ENCODE assay signal across 2 cellular contexts in genomic region chr6:35260642-35261570, GRCh38.
TF ChIP-seq lines count a peak whose summit lies in the region.

No MANE protein-coding gene starts in this region.

TF ChIP-seq in HepG2, 621 proteins besides CTCF, POLR2A, EP300 and RAD21 (continues in another document):
- TF ChIP-seq, protein P1, sequence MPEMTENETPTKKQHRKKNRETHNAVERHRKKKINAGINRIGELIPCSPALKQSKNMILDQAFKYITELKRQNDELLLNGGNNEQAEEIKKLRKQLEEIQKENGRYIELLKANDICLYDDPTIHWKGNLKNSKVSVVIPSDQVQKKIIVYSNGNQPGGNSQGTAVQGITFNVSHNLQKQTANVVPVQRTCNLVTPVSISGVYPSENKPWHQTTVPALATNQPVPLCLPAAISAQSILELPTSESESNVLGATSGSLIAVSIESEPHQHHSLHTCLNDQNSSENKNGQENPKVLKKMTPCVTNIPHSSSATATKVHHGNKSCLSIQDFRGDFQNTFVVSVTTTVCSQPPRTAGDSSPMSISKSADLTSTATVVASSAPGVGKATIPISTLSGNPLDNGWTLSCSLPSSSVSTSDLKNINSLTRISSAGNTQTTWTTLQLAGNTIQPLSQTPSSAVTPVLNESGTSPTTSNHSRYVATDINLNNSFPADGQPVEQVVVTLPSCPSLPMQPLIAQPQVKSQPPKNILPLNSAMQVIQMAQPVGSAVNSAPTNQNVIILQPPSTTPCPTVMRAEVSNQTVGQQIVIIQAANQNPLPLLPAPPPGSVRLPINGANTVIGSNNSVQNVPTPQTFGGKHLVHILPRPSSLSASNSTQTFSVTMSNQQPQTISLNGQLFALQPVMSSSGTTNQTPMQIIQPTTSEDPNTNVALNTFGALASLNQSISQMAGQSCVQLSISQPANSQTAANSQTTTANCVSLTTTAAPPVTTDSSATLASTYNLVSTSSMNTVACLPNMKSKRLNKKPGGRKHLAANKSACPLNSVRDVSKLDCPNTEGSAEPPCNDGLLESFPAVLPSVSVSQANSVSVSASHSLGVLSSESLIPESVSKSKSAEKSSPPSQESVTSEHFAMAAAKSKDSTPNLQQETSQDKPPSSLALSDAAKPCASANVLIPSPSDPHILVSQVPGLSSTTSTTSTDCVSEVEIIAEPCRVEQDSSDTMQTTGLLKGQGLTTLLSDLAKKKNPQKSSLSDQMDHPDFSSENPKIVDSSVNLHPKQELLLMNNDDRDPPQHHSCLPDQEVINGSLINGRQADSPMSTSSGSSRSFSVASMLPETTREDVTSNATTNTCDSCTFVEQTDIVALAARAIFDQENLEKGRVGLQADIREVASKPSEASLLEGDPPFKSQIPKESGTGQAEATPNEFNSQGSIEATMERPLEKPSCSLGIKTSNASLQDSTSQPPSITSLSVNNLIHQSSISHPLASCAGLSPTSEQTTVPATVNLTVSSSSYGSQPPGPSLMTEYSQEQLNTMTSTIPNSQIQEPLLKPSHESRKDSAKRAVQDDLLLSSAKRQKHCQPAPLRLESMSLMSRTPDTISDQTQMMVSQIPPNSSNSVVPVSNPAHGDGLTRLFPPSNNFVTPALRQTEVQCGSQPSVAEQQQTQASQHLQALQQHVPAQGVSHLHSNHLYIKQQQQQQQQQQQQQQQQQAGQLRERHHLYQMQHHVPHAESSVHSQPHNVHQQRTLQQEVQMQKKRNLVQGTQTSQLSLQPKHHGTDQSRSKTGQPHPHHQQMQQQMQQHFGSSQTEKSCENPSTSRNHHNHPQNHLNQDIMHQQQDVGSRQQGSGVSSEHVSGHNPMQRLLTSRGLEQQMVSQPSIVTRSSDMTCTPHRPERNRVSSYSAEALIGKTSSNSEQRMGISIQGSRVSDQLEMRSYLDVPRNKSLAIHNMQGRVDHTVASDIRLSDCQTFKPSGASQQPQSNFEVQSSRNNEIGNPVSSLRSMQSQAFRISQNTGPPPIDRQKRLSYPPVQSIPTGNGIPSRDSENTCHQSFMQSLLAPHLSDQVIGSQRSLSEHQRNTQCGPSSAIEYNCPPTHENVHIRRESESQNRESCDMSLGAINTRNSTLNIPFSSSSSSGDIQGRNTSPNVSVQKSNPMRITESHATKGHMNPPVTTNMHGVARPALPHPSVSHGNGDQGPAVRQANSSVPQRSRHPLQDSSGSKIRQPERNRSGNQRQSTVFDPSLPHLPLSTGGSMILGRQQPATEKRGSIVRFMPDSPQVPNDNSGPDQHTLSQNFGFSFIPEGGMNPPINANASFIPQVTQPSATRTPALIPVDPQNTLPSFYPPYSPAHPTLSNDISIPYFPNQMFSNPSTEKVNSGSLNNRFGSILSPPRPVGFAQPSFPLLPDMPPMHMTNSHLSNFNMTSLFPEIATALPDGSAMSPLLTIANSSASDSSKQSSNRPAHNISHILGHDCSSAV (CRISPR knock-in tag; IDR thresholded peaks at IDR 0.05; ENCODE audit: borderline replicate concordance), result no peak
- no peak for TF ChIP-seq ZNF576 (CRISPR knock-in tag; IDR thresholded peaks at IDR 0.05)
- no peak for TF ChIP-seq ZNF232 (CRISPR knock-in tag; IDR thresholded peaks at IDR 0.05; ENCODE audit: borderline replicate concordance)
- TF ChIP-seq PHF21A (CRISPR knock-in tag; IDR thresholded peaks at IDR 0.05), result no peak
- no peak for TF ChIP-seq ZNF136 (CRISPR knock-in tag; IDR thresholded peaks at IDR 0.05; ENCODE audit: low read depth)
- TF ChIP-seq, protein P2, sequence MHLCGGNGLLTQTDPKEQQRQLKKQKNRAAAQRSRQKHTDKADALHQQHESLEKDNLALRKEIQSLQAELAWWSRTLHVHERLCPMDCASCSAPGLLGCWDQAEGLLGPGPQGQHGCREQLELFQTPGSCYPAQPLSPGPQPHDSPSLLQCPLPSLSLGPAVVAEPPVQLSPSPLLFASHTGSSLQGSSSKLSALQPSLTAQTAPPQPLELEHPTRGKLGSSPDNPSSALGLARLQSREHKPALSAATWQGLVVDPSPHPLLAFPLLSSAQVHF (CRISPR knock-in tag; IDR thresholded peaks at IDR 0.05), result no peak
- TF ChIP-seq ZNF652 (CRISPR knock-in tag; IDR thresholded peaks at IDR 0.05; ENCODE audit: borderline replicate concordance, low read depth), result no peak
- TF ChIP-seq, protein P3, sequence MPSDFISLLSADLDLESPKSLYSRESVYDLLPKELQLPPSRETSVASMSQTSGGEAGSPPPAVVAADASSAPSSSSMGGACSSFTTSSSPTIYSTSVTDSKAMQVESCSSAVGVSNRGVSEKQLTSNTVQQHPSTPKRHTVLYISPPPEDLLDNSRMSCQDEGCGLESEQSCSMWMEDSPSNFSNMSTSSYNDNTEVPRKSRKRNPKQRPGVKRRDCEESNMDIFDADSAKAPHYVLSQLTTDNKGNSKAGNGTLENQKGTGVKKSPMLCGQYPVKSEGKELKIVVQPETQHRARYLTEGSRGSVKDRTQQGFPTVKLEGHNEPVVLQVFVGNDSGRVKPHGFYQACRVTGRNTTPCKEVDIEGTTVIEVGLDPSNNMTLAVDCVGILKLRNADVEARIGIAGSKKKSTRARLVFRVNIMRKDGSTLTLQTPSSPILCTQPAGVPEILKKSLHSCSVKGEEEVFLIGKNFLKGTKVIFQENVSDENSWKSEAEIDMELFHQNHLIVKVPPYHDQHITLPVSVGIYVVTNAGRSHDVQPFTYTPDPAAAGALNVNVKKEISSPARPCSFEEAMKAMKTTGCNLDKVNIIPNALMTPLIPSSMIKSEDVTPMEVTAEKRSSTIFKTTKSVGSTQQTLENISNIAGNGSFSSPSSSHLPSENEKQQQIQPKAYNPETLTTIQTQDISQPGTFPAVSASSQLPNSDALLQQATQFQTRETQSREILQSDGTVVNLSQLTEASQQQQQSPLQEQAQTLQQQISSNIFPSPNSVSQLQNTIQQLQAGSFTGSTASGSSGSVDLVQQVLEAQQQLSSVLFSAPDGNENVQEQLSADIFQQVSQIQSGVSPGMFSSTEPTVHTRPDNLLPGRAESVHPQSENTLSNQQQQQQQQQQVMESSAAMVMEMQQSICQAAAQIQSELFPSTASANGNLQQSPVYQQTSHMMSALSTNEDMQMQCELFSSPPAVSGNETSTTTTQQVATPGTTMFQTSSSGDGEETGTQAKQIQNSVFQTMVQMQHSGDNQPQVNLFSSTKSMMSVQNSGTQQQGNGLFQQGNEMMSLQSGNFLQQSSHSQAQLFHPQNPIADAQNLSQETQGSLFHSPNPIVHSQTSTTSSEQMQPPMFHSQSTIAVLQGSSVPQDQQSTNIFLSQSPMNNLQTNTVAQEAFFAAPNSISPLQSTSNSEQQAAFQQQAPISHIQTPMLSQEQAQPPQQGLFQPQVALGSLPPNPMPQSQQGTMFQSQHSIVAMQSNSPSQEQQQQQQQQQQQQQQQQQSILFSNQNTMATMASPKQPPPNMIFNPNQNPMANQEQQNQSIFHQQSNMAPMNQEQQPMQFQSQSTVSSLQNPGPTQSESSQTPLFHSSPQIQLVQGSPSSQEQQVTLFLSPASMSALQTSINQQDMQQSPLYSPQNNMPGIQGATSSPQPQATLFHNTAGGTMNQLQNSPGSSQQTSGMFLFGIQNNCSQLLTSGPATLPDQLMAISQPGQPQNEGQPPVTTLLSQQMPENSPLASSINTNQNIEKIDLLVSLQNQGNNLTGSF (CRISPR knock-in tag; IDR thresholded peaks at IDR 0.05), result no peak
- no peak for TF ChIP-seq ZNF737 (CRISPR knock-in tag; IDR thresholded peaks at IDR 0.05; ENCODE audit: borderline replicate concordance)

TF ChIP-seq in GM12891, 5 proteins besides CTCF, POLR2A, EP300 and RAD21:
- TF ChIP-seq POU2F2 (IDR thresholded peaks at IDR 0.05; ENCODE audit: low read depth, low read length) (no peak), POLR2AphosphoS5 (IDR thresholded peaks at IDR 0.05; ENCODE audit: low read depth, low read length) (no peak), SPI1 (IDR thresholded peaks at IDR 0.05; ENCODE audit: low read depth, low read length) (no peak), TAF1 (IDR thresholded peaks at IDR 0.05; ENCODE audit: low read depth, low read length) (no peak), PAX5 (IDR thresholded peaks at IDR 0.05; ENCODE audit: insufficient read depth, low read length, severe bottlenecking) (no peak)
TF ChIP-seq in GM12891: peak in this region for 0.
